Comparison of ENCODE assay signal across 24 cellular contexts in the genomic region with DNA sequence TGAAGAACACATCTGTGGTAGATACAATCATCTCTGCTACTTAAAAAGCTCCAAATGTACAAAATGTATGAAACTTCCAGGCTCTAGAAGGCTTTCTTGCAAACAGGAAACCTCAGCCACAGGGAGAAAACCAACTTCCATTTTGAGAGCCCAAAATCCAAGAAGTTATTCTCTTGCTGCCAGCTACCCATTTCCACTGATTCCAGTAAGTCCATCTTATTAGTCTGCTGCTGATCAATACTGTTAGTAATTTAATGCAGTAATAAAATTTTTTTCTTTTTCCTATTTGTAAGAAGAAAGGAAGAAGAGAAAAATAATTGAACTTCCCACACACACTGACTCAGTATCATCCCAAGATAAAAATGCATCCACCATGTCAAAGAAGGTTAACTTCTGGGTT.
"Had no signal": no experiment of that assay in that cellular context is flagged by ENCODE, and none has a peak within 500 bp of the region (broad histone marks: within the 10 kb centered on the region; RNA-seq: fewer than 3 reads in every experiment).

No MANE protein-coding gene starts in this region.

- H3K4me1 ChIP-seq: esophagus squamous epithelium, gastrocnemius medialis, left lung, lower lobe of right lung had no signal

- ATAC-seq: effector memory CD8-positive, alpha-beta T cell; esophagus mucosa; gastrocnemius medialis; heart right ventricle; left cardiac atrium; left lung; left ventricle myocardium superior; lower lobe of right lung; naive thymus-derived CD4-positive, alpha-beta T cell had no signal

- H3K4me3 ChIP-seq: esophagus squamous epithelium, gastrocnemius medialis, heart right ventricle, left lung, lower lobe of right lung had no signal

- DNase-seq: cortex of kidney; effector CD8-positive, alpha-beta T cell; effector memory CD8-positive, alpha-beta T cell; endodermal cell; erythroblast; esophagus squamous epithelium; foreskin fibroblast; gastrocnemius medialis; glutamatergic neuron; head of caudate nucleus; heart right ventricle; hippocampal formation; left cardiac atrium; left lung; left ventricle myocardium superior; lower lobe of right lung; mesenchymal stem cell; midbrain; naive thymus-derived CD4-positive, alpha-beta T cell had no signal

- H3K9me3 ChIP-seq: esophagus squamous epithelium, gastrocnemius medialis, left lung had no signal

- H3K36me3 ChIP-seq: esophagus squamous epithelium, gastrocnemius medialis, heart right ventricle, left lung, lower lobe of right lung had no signal

- H3K27ac ChIP-seq: epithelial cell of prostate, esophagus squamous epithelium, gastrocnemius medialis, heart right ventricle, left lung, lower lobe of right lung had no signal

- FAIRE-seq: endometrium, islet of Langerhans, keratinocyte had no signal

- H3K27me3 ChIP-seq: esophagus squamous epithelium, gastrocnemius medialis, heart right ventricle, left lung had no signal
